8 cellular contexts compared by ENCODE assay signal in genomic region chr7:32496052-32496813, GRCh38. TPM values are rescaled to one million over a fixed set of nuclear protein-coding genes. Genes with fewer than 3 reads are reported as not detected.
DNase-seq lines count a peak whose midpoint lies in the region; ATAC-seq and TF ChIP-seq lines count a peak whose summit lies in the region.

No MANE protein-coding gene starts in this region.

- no peaks in the 10 kb centered on the region for H3K36me3 ChIP-seq in mucosa of descending colon (ENCODE audit: low read depth)

- peak overlapping the region; percentile 91 for H3K27ac ChIP-seq in caudate nucleus (ENCODE audit: low read depth, low read length)

- intact Hi-C loops in mucosa of descending colon (cut with DNase I, micrococcal nuclease), result no loop called here

- DNase-seq in DMS 273 (lab: John Stamatoyannopoulos, UW; ENCODE audit: unreplicated experiment) (peak; percentile 65), DMS 273 treated with DMSO at 0.1 percent for 48 hours (lab: John Stamatoyannopoulos, UW) (no peak), NB4 (ENCODE audit: low read depth) (no peak), caudate nucleus (lab: John Stamatoyannopoulos, UW) (peak in 5 of 61 donors; percentile 26 to 81 (median 61)), mucosa of descending colon (peak in 1 of 3 donors; percentile 15), SW 1271 (lab: John Stamatoyannopoulos, UW) (no peak), T1000 (lab: John Stamatoyannopoulos, UW) (no peak)

- TF ChIP-seq POLR2A in NB4 (IDR thresholded peaks at IDR 0.05; ENCODE audit: extremely low read depth, insufficient read length), result no peak

- no peaks in the 10 kb centered on the region for H3K9me3 ChIP-seq in mucosa of descending colon

- ATAC-seq in mucosa of descending colon, result no peak
- no peak for ATAC-seq in HG03521 (IDR thresholded peaks at IDR 0.05; ENCODE audit: unreplicated experiment)

- peaks cover 24% of the 10 kb centered on the region for H3K4me1 ChIP-seq in mucosa of descending colon (ENCODE audit: low read depth)

- peak overlapping the region; percentile 85 for H3K4me3 ChIP-seq in NB4 (ENCODE audit: low read depth, low read length)
- H3K4me3 ChIP-seq in mucosa of descending colon, result peak overlapping the region; percentile 84

- no peak for TF ChIP-seq CTCF in NB4 (IDR thresholded peaks at IDR 0.05; ENCODE audit: low read depth, low read length)
- no peak for TF ChIP-seq CTCF in mucosa of descending colon (IDR thresholded peaks at IDR 0.05)

RNA-seq across cellular contexts. Expression of gene AVL9, which starts 0.9 kb away (rescaled TPM):
- 10 to 100 TPM; 56.7 to 81.2 (median 74.5) TPM for total RNA-seq in mucosa of descending colon

RNA-seq across cellular contexts. Expression of gene LSM5, which starts 6.1 kb away (rescaled TPM):
- total RNA-seq in mucosa of descending colon, result 10 to 100 TPM; 27.2 to 44.0 (median 30.2) TPM
